Comparison of ENCODE assay signal across 2 cellular contexts in genomic region chr5:43554497-43554896, GRCh38.
TF ChIP-seq lines count a peak whose summit lies in the region.

No MANE protein-coding gene starts in this region.

TF ChIP-seq in A549, 52 proteins besides CTCF, POLR2A, EP300 and RAD21:
- TF ChIP-seq GATA3 (IDR thresholded peaks at IDR 0.05; ENCODE audit: borderline replicate concordance), result no peak
- TF ChIP-seq FOSL2 (IDR thresholded peaks at IDR 0.05), result no peak
- no peak for TF ChIP-seq FOSL2 (CRISPR knock-in tag; IDR thresholded peaks at IDR 0.05)
- TF ChIP-seq REST (IDR thresholded peaks at IDR 0.05), result no peak
- TF ChIP-seq ZSCAN20 (CRISPR knock-in tag; IDR thresholded peaks at IDR 0.05), result no peak
- no peak for TF ChIP-seq JUN (IDR thresholded peaks at IDR 0.05)
- TF ChIP-seq BCL3 (IDR thresholded peaks at IDR 0.05), result no peak
- TF ChIP-seq RFX5 (IDR thresholded peaks at IDR 0.05), result no peak
- TF ChIP-seq CEBPB (IDR thresholded peaks at IDR 0.05), result no peak
- no peak for TF ChIP-seq HOXA7 (CRISPR knock-in tag; IDR thresholded peaks at IDR 0.05)
- TF ChIP-seq HOXB13 (CRISPR knock-in tag; IDR thresholded peaks at IDR 0.05; ENCODE audit: low read depth), result no peak
- TF ChIP-seq EHF (CRISPR knock-in tag; IDR thresholded peaks at IDR 0.05), result no peak
- no peak for TF ChIP-seq PBX3 (IDR thresholded peaks at IDR 0.05)
- no peak for TF ChIP-seq SREBF2 (IDR thresholded peaks at IDR 0.05)
- no peak for TF ChIP-seq HDAC2 (IDR thresholded peaks at IDR 0.05)
- no peak for TF ChIP-seq FOXS1 (CRISPR knock-in tag; IDR thresholded peaks at IDR 0.05)
- TF ChIP-seq KDM5A (IDR thresholded peaks at IDR 0.05), result no peak
- TF ChIP-seq USF2 (IDR thresholded peaks at IDR 0.05), result no peak
- no peak for TF ChIP-seq PHF8 (IDR thresholded peaks at IDR 0.05; ENCODE audit: borderline replicate concordance, low read depth)
- TF ChIP-seq FOSB (CRISPR knock-in tag; IDR thresholded peaks at IDR 0.05), result no peak
- TF ChIP-seq CHD4 (IDR thresholded peaks at IDR 0.05; ENCODE audit: borderline replicate concordance), result no peak

TF ChIP-seq in GM23338, 12 proteins besides CTCF, POLR2A, EP300 and RAD21:
- TF ChIP-seq ETS1 (IDR thresholded peaks at IDR 0.05), result no peak
- TF ChIP-seq ZNF114 (CRISPR knock-in tag; IDR thresholded peaks at IDR 0.05), result no peak
- TF ChIP-seq NANOG (IDR thresholded peaks at IDR 0.05; ENCODE audit: borderline replicate concordance), result no peak
- TF ChIP-seq EZH2phosphoT487 (IDR thresholded peaks at IDR 0.05; ENCODE audit: unreplicated experiment), result no peak
- no peak for TF ChIP-seq EZH2 (IDR thresholded peaks at IDR 0.05; ENCODE audit: low read depth, unreplicated experiment)
- TF ChIP-seq CREB1 (CRISPR knock-in tag; IDR thresholded peaks at IDR 0.05; ENCODE audit: low read depth), result no peak
- TF ChIP-seq ZNF462 (CRISPR knock-in tag; IDR thresholded peaks at IDR 0.05), result no peak
- TF ChIP-seq STAT1 (IDR thresholded peaks at IDR 0.05; ENCODE audit: unreplicated experiment), result no peak
- no peak for TF ChIP-seq REST (IDR thresholded peaks at IDR 0.05; ENCODE audit: unreplicated experiment)
